ENCODE assay signal across 1 cellular context in genomic region chr9:130763585-130764200, GRCh38.
TF ChIP-seq lines count a peak whose summit lies in the region.

No MANE protein-coding gene starts in this region.

TF ChIP-seq in IMR-90, 13 proteins besides CTCF, POLR2A, EP300 and RAD21:
- TF ChIP-seq RFX5 (IDR thresholded peaks at IDR 0.05; ENCODE audit: low read depth, low read length) (no peak), SMC3 (IDR thresholded peaks at IDR 0.05; ENCODE audit: low read depth, low read length) (no peak)
